Comparison of ENCODE assay signal across 1 cellular context in genomic region chr2:96554293-96555145, GRCh38.
TF ChIP-seq lines count a peak whose summit lies in the region.

No MANE protein-coding gene starts in this region.

TF ChIP-seq in HepG2, 621 proteins besides CTCF, POLR2A, EP300 and RAD21 (continued from another document and continues in another):
- TF ChIP-seq ZBTB49 (CRISPR knock-in tag; IDR thresholded peaks at IDR 0.05; ENCODE audit: borderline replicate concordance) (no peak), SP1 (IDR thresholded peaks at IDR 0.05) (no peak), SP1 (CRISPR knock-in tag; IDR thresholded peaks at IDR 0.05) (0 out of 2 replicates have a peak, but pooled peaks have one; percentile 16), PHF20 (CRISPR knock-in tag; IDR thresholded peaks at IDR 0.05) (no peak; the same call in 1 of the 2 replicates), ZNF232 (CRISPR knock-in tag; IDR thresholded peaks at IDR 0.05; ENCODE audit: borderline replicate concordance) (no peak), ZBTB3 (CRISPR knock-in tag; IDR thresholded peaks at IDR 0.05; ENCODE audit: borderline replicate concordance, low read depth) (no peak), HIVEP1 (CRISPR knock-in tag; IDR thresholded peaks at IDR 0.05) (no peak), ZNF225 (CRISPR knock-in tag; IDR thresholded peaks at IDR 0.05) (peak; percentile 58; the same call in 1 of the 2 replicates), HOXA3 (CRISPR knock-in tag; IDR thresholded peaks at IDR 0.05) (peak; percentile 28; the same call in 1 of the 2 replicates), DPF2 (CRISPR knock-in tag; IDR thresholded peaks at IDR 0.05; ENCODE audit: borderline replicate concordance, low read depth) (no peak), SALL1 (CRISPR knock-in tag; IDR thresholded peaks at IDR 0.05) (peak; percentile 57), AGO2 (optimal IDR thresholded peaks at IDR 0.05; ENCODE audit: low read depth, low read length) (no peak), BHLHE40 (IDR thresholded peaks at IDR 0.05; ENCODE audit: low read length) (no peak), HNF4A (CRISPR knock-in tag; IDR thresholded peaks at IDR 0.05) (no peak), TSC22D2 (CRISPR knock-in tag; IDR thresholded peaks at IDR 0.05; ENCODE audit: borderline replicate concordance) (0 out of 2 replicates have a peak, but pooled peaks have one; percentile 50), ZC3H4 (CRISPR knock-in tag; IDR thresholded peaks at IDR 0.05; ENCODE audit: borderline replicate concordance) (no peak), NFIC (IDR thresholded peaks at IDR 0.05; ENCODE audit: low read length) (no peak), ISL2 (CRISPR knock-in tag; IDR thresholded peaks at IDR 0.05) (peak; percentile 14; the same call in 1 of the 2 replicates), ZFP1 (CRISPR knock-in tag; IDR thresholded peaks at IDR 0.05) (no peak), RBM22 (optimal IDR thresholded peaks at IDR 0.05; ENCODE audit: low read length) (no peak), ETV6 (CRISPR knock-in tag; conservative IDR thresholded peaks at IDR 0.05) (0 out of 2 replicates have a peak, but pooled peaks have one; percentile 25), SMARCC2 (IDR thresholded peaks at IDR 0.05) (no peak), ZBTB1 (CRISPR knock-in tag; IDR thresholded peaks at IDR 0.05; ENCODE audit: borderline replicate concordance) (no peak), RBM39 (IDR thresholded peaks at IDR 0.05; ENCODE audit: low read depth, low read length, poor library complexity, severe bottlenecking) (peak; percentile 32), FUBP1 (CRISPR knock-in tag; IDR thresholded peaks at IDR 0.05; ENCODE audit: borderline replicate concordance) (no peak), HOXA7 (CRISPR knock-in tag; IDR thresholded peaks at IDR 0.05) (no peak), THAP11 (CRISPR knock-in tag; IDR thresholded peaks at IDR 0.05) (peak; percentile 21; the same call in 1 of the 2 replicates), NR3C1 (CRISPR knock-in tag; IDR thresholded peaks at IDR 0.05) (no peak), FOSL1 (CRISPR knock-in tag; IDR thresholded peaks at IDR 0.05; ENCODE audit: borderline replicate concordance) (no peak), NR2F6 (IDR thresholded peaks at IDR 0.05) (no peak), NR2F6 (CRISPR knock-in tag; IDR thresholded peaks at IDR 0.05) (peak; percentile 21; the same call in 1 of the 2 replicates), NBN (conservative IDR thresholded peaks at IDR 0.05) (no peak), ZBTB42 (CRISPR knock-in tag; IDR thresholded peaks at IDR 0.05) (no peak), ZMYM2 (CRISPR knock-in tag; IDR thresholded peaks at IDR 0.05) (no peak), CREM (IDR thresholded peaks at IDR 0.05) (no peak), CREM (CRISPR knock-in tag; IDR thresholded peaks at IDR 0.05) (no peak), ZNF558 (CRISPR knock-in tag; IDR thresholded peaks at IDR 0.05; ENCODE audit: borderline replicate concordance) (no peak), PITX1 (CRISPR knock-in tag; IDR thresholded peaks at IDR 0.05) (no peak; the same call in 1 of the 2 replicates), JARID2 (CRISPR knock-in tag; IDR thresholded peaks at IDR 0.05; ENCODE audit: insufficient replicate concordance) (peak; percentile 60), SMYD3 (CRISPR knock-in tag; IDR thresholded peaks at IDR 0.05) (no peak)
- TF ChIP-seq, protein P1, sequence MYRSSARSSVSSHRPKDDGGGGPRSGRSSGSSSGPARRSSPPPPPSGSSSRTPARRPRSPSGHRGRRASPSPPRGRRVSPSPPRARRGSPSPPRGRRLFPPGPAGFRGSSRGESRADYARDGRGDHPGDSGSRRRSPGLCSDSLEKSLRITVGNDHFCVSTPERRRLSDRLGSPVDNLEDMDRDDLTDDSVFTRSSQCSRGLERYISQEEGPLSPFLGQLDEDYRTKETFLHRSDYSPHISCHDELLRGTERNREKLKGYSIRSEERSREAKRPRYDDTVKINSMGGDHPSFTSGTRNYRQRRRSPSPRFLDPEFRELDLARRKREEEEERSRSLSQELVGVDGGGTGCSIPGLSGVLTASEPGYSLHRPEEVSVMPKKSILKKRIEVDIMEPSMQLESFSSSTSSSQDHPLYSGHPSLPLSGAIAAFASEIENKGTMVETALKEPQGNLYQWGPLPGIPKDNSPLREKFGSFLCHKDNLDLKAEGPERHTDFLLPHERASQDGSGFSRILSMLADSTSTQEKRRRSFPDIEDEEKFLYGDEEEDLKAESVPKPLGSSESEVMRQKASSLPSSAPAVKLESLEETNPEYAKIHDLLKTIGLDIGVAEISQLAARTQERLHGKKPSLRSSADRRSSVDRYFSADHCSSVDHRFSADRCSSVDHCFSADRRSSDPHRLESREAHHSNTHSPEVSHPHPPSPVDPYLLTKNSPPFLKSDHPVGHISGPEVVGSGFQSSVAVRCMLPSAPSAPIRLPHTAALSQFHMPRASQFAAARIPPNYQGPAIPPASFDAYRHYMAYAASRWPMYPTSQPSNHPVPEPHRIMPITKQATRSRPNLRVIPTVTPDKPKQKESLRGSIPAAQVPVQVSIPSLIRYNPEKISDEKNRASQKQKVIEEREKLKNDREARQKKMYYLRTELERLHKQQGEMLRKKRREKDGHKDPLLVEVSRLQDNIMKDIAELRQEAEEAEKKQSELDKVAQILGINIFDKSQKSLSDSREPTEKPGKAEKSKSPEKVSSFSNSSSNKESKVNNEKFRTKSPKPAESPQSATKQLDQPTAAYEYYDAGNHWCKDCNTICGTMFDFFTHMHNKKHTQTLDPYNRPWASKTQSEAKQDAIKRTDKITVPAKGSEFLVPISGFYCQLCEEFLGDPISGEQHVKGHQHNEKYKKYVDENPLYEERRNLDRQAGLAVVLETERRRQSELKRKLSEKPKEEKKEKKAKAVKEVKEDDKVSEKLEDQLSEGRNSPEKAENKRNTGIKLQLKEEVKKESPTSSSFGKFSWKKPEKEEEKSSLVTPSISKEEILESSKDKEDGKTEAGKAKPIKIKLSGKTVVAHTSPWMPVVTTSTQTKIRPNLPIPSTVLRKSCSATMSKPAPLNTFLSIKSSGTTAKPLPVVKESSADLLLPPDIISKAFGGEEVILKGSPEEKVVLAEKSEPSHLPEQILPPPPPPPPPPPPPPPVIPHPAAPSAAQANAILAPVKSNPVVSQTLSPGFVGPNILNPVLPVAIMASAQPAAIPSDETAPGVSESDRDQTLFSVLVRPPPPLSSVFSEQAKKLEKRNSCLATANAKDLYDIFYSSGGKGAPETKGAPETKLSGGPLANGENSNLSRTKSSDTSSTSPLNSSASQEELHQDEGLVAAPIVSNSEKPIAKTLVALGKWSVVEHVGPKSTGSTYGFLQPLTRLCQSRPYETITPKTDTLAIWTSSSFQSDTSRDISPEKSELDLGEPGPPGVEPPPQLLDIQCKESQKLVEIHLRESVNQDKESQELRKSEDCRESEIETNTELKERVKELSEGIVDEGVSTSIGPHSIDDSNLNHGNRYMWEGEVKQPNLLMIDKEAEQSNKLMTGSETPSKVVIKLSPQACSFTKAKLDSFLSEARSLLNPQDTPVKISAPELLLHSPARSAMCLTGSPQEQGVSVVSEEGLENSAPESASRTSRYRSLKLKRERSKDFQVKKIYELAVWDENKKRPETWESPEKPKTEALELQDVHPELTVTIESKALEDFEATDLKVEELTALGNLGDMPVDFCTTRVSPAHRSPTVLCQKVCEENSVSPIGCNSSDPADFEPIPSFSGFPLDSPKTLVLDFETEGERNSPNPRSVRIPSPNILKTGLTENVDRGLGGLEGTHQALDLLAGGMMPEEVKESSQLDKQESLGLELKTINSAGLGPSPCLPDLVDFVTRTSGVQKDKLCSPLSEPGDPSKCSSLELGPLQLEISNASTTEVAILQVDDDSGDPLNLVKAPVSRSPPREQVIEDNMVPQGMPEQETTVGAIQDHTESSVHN (CRISPR knock-in tag; IDR thresholded peaks at IDR 0.05) = peak; percentile 92
- TF ChIP-seq, protein P2, sequence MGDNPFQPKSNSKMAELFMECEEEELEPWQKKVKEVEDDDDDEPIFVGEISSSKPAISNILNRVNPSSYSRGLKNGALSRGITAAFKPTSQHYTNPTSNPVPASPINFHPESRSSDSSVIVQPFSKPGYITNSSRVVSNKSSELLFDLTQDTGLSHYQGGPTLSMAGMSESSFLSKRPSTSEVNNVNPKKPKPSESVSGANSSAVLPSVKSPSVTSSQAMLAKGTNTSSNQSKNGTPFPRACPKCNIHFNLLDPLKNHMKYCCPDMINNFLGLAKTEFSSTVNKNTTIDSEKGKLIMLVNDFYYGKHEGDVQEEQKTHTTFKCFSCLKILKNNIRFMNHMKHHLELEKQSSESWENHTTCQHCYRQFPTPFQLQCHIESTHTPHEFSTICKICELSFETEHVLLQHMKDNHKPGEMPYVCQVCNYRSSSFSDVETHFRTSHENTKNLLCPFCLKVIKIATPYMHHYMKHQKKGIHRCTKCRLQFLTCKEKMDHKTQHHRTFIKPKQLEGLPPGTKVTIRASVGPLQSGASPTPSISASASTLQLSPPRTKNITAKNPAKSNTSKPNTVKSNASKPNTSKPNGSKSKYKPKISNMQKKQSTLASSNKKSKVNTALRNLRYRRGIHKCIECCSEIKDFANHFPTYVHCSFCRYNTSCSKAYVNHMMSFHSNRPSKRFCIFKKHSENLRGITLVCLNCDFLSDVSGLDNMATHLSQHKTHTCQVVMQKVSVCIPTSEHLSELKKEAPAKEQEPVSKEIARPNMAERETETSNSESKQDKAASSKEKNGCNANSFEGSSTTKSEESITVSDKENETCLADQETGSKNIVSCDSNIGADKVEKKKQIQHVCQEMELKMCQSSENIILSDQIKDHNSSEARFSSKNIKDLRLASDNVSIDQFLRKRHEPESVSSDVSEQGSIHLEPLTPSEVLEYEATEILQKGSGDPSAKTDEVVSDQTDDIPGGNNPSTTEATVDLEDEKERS (CRISPR knock-in tag; IDR thresholded peaks at IDR 0.05) = peak; percentile 49; the same call in 1 of the 2 replicates
- TF ChIP-seq, protein P3, sequence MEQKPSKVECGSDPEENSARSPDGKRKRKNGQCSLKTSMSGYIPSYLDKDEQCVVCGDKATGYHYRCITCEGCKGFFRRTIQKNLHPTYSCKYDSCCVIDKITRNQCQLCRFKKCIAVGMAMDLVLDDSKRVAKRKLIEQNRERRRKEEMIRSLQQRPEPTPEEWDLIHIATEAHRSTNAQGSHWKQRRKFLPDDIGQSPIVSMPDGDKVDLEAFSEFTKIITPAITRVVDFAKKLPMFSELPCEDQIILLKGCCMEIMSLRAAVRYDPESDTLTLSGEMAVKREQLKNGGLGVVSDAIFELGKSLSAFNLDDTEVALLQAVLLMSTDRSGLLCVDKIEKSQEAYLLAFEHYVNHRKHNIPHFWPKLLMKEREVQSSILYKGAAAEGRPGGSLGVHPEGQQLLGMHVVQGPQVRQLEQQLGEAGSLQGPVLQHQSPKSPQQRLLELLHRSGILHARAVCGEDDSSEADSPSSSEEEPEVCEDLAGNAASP (CRISPR knock-in tag; IDR thresholded peaks at IDR 0.05; ENCODE audit: borderline replicate concordance) = 0 out of 2 replicates have a peak, but pooled peaks have one; percentile 18
- TF ChIP-seq, protein P4, sequence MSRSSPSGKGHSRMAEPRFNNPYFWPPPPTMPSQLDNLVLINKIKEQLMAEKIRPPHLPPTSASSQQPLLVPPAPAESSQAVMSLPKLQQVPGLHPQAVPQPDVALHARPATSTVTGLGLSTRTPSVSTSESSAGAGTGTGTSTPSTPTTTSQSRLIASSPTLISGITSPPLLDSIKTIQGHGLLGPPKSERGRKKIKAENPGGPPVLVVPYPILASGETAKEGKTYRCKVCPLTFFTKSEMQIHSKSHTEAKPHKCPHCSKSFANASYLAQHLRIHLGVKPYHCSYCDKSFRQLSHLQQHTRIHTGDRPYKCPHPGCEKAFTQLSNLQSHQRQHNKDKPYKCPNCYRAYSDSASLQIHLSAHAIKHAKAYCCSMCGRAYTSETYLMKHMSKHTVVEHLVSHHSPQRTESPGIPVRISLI (CRISPR knock-in tag; IDR thresholded peaks at IDR 0.05; ENCODE audit: borderline replicate concordance) = peak; percentile 92
- TF ChIP-seq, protein P5, sequence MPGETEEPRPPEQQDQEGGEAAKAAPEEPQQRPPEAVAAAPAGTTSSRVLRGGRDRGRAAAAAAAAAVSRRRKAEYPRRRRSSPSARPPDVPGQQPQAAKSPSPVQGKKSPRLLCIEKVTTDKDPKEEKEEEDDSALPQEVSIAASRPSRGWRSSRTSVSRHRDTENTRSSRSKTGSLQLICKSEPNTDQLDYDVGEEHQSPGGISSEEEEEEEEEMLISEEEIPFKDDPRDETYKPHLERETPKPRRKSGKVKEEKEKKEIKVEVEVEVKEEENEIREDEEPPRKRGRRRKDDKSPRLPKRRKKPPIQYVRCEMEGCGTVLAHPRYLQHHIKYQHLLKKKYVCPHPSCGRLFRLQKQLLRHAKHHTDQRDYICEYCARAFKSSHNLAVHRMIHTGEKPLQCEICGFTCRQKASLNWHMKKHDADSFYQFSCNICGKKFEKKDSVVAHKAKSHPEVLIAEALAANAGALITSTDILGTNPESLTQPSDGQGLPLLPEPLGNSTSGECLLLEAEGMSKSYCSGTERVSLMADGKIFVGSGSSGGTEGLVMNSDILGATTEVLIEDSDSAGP (CRISPR knock-in tag; IDR thresholded peaks at IDR 0.05; ENCODE audit: borderline replicate concordance) = peak; percentile 62; the same call in 1 of the 2 replicates
- TF ChIP-seq, protein P6, sequence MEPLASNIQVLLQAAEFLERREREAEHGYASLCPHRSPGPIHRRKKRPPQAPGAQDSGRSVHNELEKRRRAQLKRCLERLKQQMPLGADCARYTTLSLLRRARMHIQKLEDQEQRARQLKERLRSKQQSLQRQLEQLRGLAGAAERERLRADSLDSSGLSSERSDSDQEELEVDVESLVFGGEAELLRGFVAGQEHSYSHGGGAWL (CRISPR knock-in tag; IDR thresholded peaks at IDR 0.05) = peak; percentile 29; the same call in 1 of the 2 replicates
